In the genomic region with DNA sequence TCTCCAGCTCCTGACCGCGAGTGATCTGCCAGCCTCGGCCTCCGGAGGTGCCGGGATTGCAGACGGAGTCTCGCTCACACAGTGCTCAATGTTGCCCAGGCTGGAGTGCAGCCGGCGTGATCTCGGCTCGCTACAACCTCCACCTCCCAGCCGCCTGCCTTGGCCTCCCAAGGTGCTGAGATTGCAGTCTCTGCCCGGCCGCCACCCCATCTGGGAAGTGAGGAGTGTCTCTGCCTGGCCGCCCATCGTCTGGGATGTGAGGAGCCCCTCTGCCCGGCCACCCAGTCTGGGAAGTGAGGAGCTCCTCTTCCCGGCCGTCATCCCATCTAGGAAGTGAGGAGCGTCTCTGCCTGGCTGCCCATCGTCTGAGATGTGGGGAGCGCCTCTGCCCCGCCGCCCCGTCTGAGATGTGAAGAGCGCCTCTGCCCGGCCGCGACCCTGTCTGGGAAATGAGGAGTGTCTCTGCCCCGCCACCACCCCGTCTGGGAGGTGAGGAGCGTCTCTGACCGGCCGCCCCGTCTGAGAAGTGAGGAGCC, we compare ENCODE assay signal across 6 cellular contexts. TPM values are rescaled to one million over a fixed set of nuclear protein-coding genes. Genes with fewer than 3 reads are reported as not detected.
"Had no signal": no experiment of that assay in that cellular context is flagged by ENCODE, and none has a peak within 500 bp of the region (broad histone marks: within the 10 kb centered on the region; RNA-seq: fewer than 3 reads in every experiment).

No MANE protein-coding gene starts in this region.

RNA-seq across cellular contexts. Expression of a gene that starts 9.6 kb away (rescaled TPM):
- total RNA-seq: osteoblast, osteocyte, psoas muscle, pulmonary artery endothelial cell, right atrium auricular region had no signal

RNA-seq across cellular contexts. Expression of a gene that starts 53.4 kb away (rescaled TPM):
- total RNA-seq: neural crest cell, osteocyte, pulmonary artery endothelial cell had no signal
